Comparison of ENCODE assay signal across 38 cellular contexts in genomic region chr11:5994791-5995190, GRCh38. TPM values are rescaled to one million over a fixed set of nuclear protein-coding genes. Genes with fewer than 3 reads are reported as not detected.
"Had no signal": no experiment of that assay in that cellular context is flagged by ENCODE, and none has a peak within 500 bp of the region (broad histone marks: within the 10 kb centered on the region; RNA-seq: fewer than 3 reads in every experiment).

No MANE protein-coding gene starts in this region.

- H3K9me3 ChIP-seq: MG63 had no signal

- H3K9ac ChIP-seq: KMS-11 had no signal

- H3K27me3 ChIP-seq: MG63 had no signal

- DNase-seq: Karpas-422, Kasumi-1, KG1, MG63, MM.1S, MV-4-11, NCI-H1048, NCI-H1092, NCI-H1092 treated with DMSO at 0.1 percent for 48 hours, NCI-H1105, NCI-H1105 treated with DMSO at 0.1 percent for 48 hours, NCI-H1417, NCI-H1417 treated with DMSO at 0.1 percent for 48 hours, NCI-H1436, NCI-H1436 treated with DMSO at 0.1 percent for 48 hours, NCI-H146, NCI-H1694 treated with DMSO at 0.1 percent for 48 hours, NCI-H187, NCI-H187 treated with DMSO at 0.1 percent for 48 hours, NCI-H1930, NCI-H2029, NCI-H2029 treated with DMSO at 0.1 percent for 48 hours, NCI-H2081, NCI-H2081 treated with DMSO at 0.1 percent for 48 hours, NCI-H2107, NCI-H2171, NCI-H2171 treated with DMSO at 0.1 percent for 48 hours, NCI-H2227 treated with DMSO at 0.1 percent for 48 hours, NCI-H226, NCI-H345, NCI-H446, NCI-H446 treated with DMSO at 0.1 percent for 48 hours, NCI-H510A had no signal

- H3K27ac ChIP-seq: KMS-11 had no signal

- H3K36me3 ChIP-seq: MG63 had no signal

- H3K4me3 ChIP-seq: MG63 had no signal

RNA-seq across cellular contexts. Expression of gene OR52L1, which starts 8.0 kb away (rescaled TPM):
- total RNA-seq: LHCN-M2, MCF 10A, NCI-H460 had no signal

RNA-seq across cellular contexts. Expression of gene OR56A4, which starts 12.0 kb away (rescaled TPM):
- total RNA-seq: LHCN-M2, M059J, MCF 10A, NCI-H460 had no signal

RNA-seq across cellular contexts. Expression of gene OR56A5, which starts 26.5 kb away (rescaled TPM):
- total RNA-seq: LHCN-M2, M059J, MCF 10A, NCI-H460 had no signal

RNA-seq across cellular contexts. Expression of gene OR56A1, which starts 35.8 kb away (rescaled TPM):
- total RNA-seq: LHCN-M2, M059J, MCF 10A, NCI-H460 had no signal

RNA-seq across cellular contexts. Expression of gene OR56A3, which starts 52.7 kb away (rescaled TPM):
- total RNA-seq: LHCN-M2, M059J, MCF 10A, NCI-H460 had no signal
